28 cellular contexts compared by ENCODE assay signal in genomic region chr17:64626827-64627226, GRCh38.
"Had no signal": no experiment of that assay in that cellular context is flagged by ENCODE, and none has a peak within 500 bp of the region (broad histone marks: within the 10 kb centered on the region; RNA-seq: fewer than 3 reads in every experiment).

No MANE protein-coding gene starts in this region.

- H3K27ac Mint-ChIP-seq: activated CD4-positive, alpha-beta memory T cell treated with anti-CD3 and anti-CD28 coated beads, Interleukin-2, amount 10 ng/mL, durations not matched to agents 7 days and 5 days; activated CD4-positive, alpha-beta T cell treated with anti-CD3 and anti-CD28 coated beads, Interleukin-2, amount 10 ng/mL, durations not matched to agents 7 days and 5 days; activated naive CD4-positive, alpha-beta T cell treated with anti-CD3 and anti-CD28 coated beads, Interleukin-2, amount 10 ng/mL, durations not matched to agents 7 days and 5 days; activated naive CD4-positive, alpha-beta T cell treated with anti-CD3 and anti-CD28 coated beads, Interleukin-2, amount 50 U/mL, for 72 hours; activated naive CD8-positive, alpha-beta T cell treated with anti-CD3 and anti-CD28 coated beads, Interleukin-2, amount 10 ng/mL, durations not matched to agents 7 days and 5 days; activated T-cell treated with anti-CD3 and anti-CD28 coated beads, Interleukin-2, amount 50 U/mL, for 72 hours; brain had no signal

- H3K27ac ChIP-seq: ascending aorta, breast epithelium, cardiac muscle cell, esophagus squamous epithelium, gastroesophageal sphincter had no signal

- H3K4me1 ChIP-seq: breast epithelium had no signal

- H3K4me3 ChIP-seq: ascending aorta, breast epithelium, cardiac muscle cell, esophagus squamous epithelium, gastroesophageal sphincter had no signal

- H3K36me3 ChIP-seq: ascending aorta, breast epithelium, cardiac muscle cell, esophagus squamous epithelium had no signal

- H3K9me3 Mint-ChIP-seq: activated CD4-positive, alpha-beta memory T cell treated with anti-CD3 and anti-CD28 coated beads, Interleukin-2, amount 10 ng/mL, durations not matched to agents 7 days and 5 days; activated CD4-positive, alpha-beta T cell treated with anti-CD3 and anti-CD28 coated beads, Interleukin-2, amount 10 ng/mL, durations not matched to agents 7 days and 5 days; activated naive CD4-positive, alpha-beta T cell treated with anti-CD3 and anti-CD28 coated beads, Interleukin-2, amount 10 ng/mL, durations not matched to agents 7 days and 5 days; activated naive CD4-positive, alpha-beta T cell treated with anti-CD3 and anti-CD28 coated beads, Interleukin-2, amount 50 U/mL, for 72 hours; activated naive CD8-positive, alpha-beta T cell treated with anti-CD3 and anti-CD28 coated beads, Interleukin-2, amount 10 ng/mL, durations not matched to agents 7 days and 5 days; activated T-cell treated with anti-CD3 and anti-CD28 coated beads, Interleukin-2, amount 50 U/mL, for 24 hours; activated T-cell treated with anti-CD3 and anti-CD28 coated beads, Interleukin-2, amount 50 U/mL, for 72 hours; effector memory CD8-positive, alpha-beta T cell; WTC11 had no signal

- H3K4me3 Mint-ChIP-seq: activated CD4-positive, alpha-beta memory T cell treated with anti-CD3 and anti-CD28 coated beads, Interleukin-2, amount 10 ng/mL, durations not matched to agents 7 days and 5 days; activated CD4-positive, alpha-beta T cell treated with anti-CD3 and anti-CD28 coated beads, Interleukin-2, amount 10 ng/mL, durations not matched to agents 7 days and 5 days; activated naive CD4-positive, alpha-beta T cell treated with anti-CD3 and anti-CD28 coated beads, Interleukin-2, amount 10 ng/mL, durations not matched to agents 7 days and 5 days; activated naive CD8-positive, alpha-beta T cell treated with anti-CD3 and anti-CD28 coated beads, Interleukin-2, amount 10 ng/mL, durations not matched to agents 7 days and 5 days; activated T-cell treated with anti-CD3 and anti-CD28 coated beads, Interleukin-2, amount 50 U/mL, for 24 hours; brain; effector memory CD8-positive, alpha-beta T cell; WTC11 had no signal

- H3K36me3 Mint-ChIP-seq: WTC11 had no signal

- H3K27me3 ChIP-seq: ascending aorta, breast epithelium, cardiac muscle cell, esophagus squamous epithelium, gastroesophageal sphincter had no signal

- ATAC-seq: activated naive CD4-positive, alpha-beta T cell treated with anti-CD3 and anti-CD28 coated beads, Interleukin-2, amount 50 U/mL, for 72 hours; activated T-cell treated with anti-CD3 and anti-CD28 coated beads, Interleukin-2, amount 50 U/mL, for 72 hours; effector memory CD8-positive, alpha-beta T cell; gastroesophageal sphincter; WTC11 had no signal

- DNase-seq: activated CD4-positive, alpha-beta memory T cell treated with anti-CD3 and anti-CD28 coated beads, Interleukin-2, amount 10 ng/mL, durations not matched to agents 7 days and 5 days; activated CD4-positive, alpha-beta T cell treated with anti-CD3 and anti-CD28 coated beads for 1 hour; activated CD4-positive, alpha-beta T cell treated with anti-CD3 and anti-CD28 coated beads for 4 hours; activated CD4-positive, alpha-beta T cell treated with anti-CD3 and anti-CD28 coated beads, Interleukin-2, amount 10 ng/mL, durations not matched to agents 7 days and 5 days; activated CD4-positive, alpha-beta T cell treated with anti-CD3 and anti-CD28 coated beads, Interleukin-2, amount 50 U/mL, for 4 hours; activated CD8-positive, alpha-beta memory T cell treated with anti-CD3 and anti-CD28 coated beads, Interleukin-2, amount 50 U/mL, for 48 hours; activated gamma-delta T cell; activated naive CD4-positive, alpha-beta T cell; activated naive CD4-positive, alpha-beta T cell treated with anti-CD3 and anti-CD28 coated beads, Interleukin-2, amount 10 ng/mL, durations not matched to agents 7 days and 5 days; activated naive CD8-positive, alpha-beta T cell treated with anti-CD3 and anti-CD28 coated beads, Interleukin-2, amount 10 ng/mL, durations not matched to agents 7 days and 5 days; activated T-cell treated with anti-CD3 and anti-CD28 coated beads for 4 hours; activated T-cell treated with anti-CD3 and anti-CD28 coated beads, Interleukin-2, amount 50 U/mL, for 24 hours; activated T-cell treated with anti-CD3 and anti-CD28 coated beads, Interleukin-2, amount 50 U/mL, for 72 hours; central memory CD4-positive, alpha-beta T cell; cortex of kidney; dermis blood vessel endothelial cell; effector CD4-positive, alpha-beta T cell; effector memory CD8-positive, alpha-beta T cell; esophagus squamous epithelium; foreskin melanocyte; T-helper 2 cell had no signal

- H3K27me3 Mint-ChIP-seq: activated CD4-positive, alpha-beta memory T cell treated with anti-CD3 and anti-CD28 coated beads, Interleukin-2, amount 10 ng/mL, durations not matched to agents 7 days and 5 days; activated CD4-positive, alpha-beta T cell treated with anti-CD3 and anti-CD28 coated beads, Interleukin-2, amount 10 ng/mL, durations not matched to agents 7 days and 5 days; activated naive CD4-positive, alpha-beta T cell treated with anti-CD3 and anti-CD28 coated beads, Interleukin-2, amount 10 ng/mL, durations not matched to agents 7 days and 5 days; activated naive CD8-positive, alpha-beta T cell treated with anti-CD3 and anti-CD28 coated beads, Interleukin-2, amount 10 ng/mL, durations not matched to agents 7 days and 5 days; activated T-cell treated with anti-CD3 and anti-CD28 coated beads, Interleukin-2, amount 50 U/mL, for 24 hours; brain; effector memory CD8-positive, alpha-beta T cell had no signal
